In the genomic region with DNA sequence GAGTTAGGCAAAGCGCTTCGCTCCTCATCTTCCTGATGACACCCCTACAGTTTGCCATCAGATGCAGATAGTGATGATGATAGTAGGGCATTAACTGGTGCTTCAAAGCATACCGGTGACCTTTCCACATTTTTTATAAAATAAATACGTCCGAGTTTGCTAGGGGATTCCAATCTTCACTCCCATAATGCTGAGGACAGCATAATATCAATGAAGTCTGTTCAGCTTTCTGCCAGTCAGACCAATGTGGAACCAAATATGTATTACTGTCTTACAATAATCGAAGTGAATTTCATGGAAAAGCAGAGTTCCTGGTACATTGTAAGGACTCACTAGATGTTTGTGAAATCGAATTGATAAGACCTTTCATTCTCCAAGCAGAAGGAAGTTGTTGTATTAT, we compare ENCODE assay signal across 9 cellular contexts.
"Had no signal": no experiment of that assay in that cellular context is flagged by ENCODE, and none has a peak within 500 bp of the region (broad histone marks: within the 10 kb centered on the region; RNA-seq: fewer than 3 reads in every experiment).

No MANE protein-coding gene starts in this region.

- FAIRE-seq: H1, H54 had no signal

- H3K4me3 ChIP-seq: GM23338 had no signal

- H3K27ac ChIP-seq: HL-60, KMS-11 had no signal

- H3K9ac ChIP-seq: KMS-11 had no signal

- H3K4me2 ChIP-seq: GM23338, KMS-11 had no signal

- ATAC-seq: GM23338, HCT116 had no signal

- DNase-seq: H9, HFFc6, KBM-7 had no signal

- H2AFZ ChIP-seq: GM23338 had no signal
